In genomic region chr4:51843309-51844156, GRCh38 we compare ENCODE assay signal across 8 cellular contexts. TPM values are rescaled to one million over a fixed set of nuclear protein-coding genes. Genes with fewer than 3 reads are reported as not detected.
DNase-seq lines count a peak whose midpoint lies in the region; ATAC-seq and TF ChIP-seq lines count a peak whose summit lies in the region.

No MANE protein-coding gene starts in this region.

- peak overlapping the region; percentile 77 for H3K4me3 ChIP-seq in AG04449 (ENCODE audit: low read depth, low read length)
- peak overlapping the region; percentile 88 for H3K4me3 ChIP-seq in right cardiac atrium (ENCODE audit: low read length)
- H3K4me3 ChIP-seq in retinal pigment epithelial cell (ENCODE audit: low read length) = peak overlapping the region; percentile 79

- H3K27ac ChIP-seq in right cardiac atrium (ENCODE audit: low read length) = peak overlapping the region; percentile 94

- under 1% methylated on average over 62 of the region's 64 CpGs for WGBS in right cardiac atrium

- intact Hi-C loops in right cardiac atrium (cut with DNase I) = no loop called here

- ATAC-seq in GM18868 (IDR thresholded peaks at IDR 0.05; ENCODE audit: unreplicated experiment) (peak; percentile 26), HG03196 (IDR thresholded peaks at IDR 0.05; ENCODE audit: unreplicated experiment) (peak; percentile 20), right cardiac atrium (peak; percentile 73 to 74)

- in situ Hi-C loops in SK-MEL-5 (cut with HindIII; ENCODE audit: low pct_unique_long_range_greater_than_20kb, low sequenced_read_pairs) = no loop called here

- H3K27me3 ChIP-seq in right cardiac atrium (ENCODE audit: control insufficient read depth, insufficient read depth) = no peaks in the 10 kb centered on the region

- peaks cover 1% of the 10 kb centered on the region for H3K4me1 ChIP-seq in right cardiac atrium (ENCODE audit: control insufficient read depth, insufficient read depth, low read length)

- no peaks in the 10 kb centered on the region for H3K9me3 ChIP-seq in right cardiac atrium (ENCODE audit: control insufficient read depth, low read length)

- DNase-seq in AG04449 (ENCODE audit: low read depth, low spot score) (no peak), SK-MEL-5 (ENCODE audit: low read depth, low spot score) (peak; percentile 50), amniotic stem cell (lab: John Stamatoyannopoulos, UW) (peak; percentile 48), right cardiac atrium (peak; percentile 78 to 91 (median 88)), retinal pigment epithelial cell (ENCODE audit: low read depth) (no peak), retina (no peak)

- TF ChIP-seq CTCF in AG04449 (IDR thresholded peaks at IDR 0.05; ENCODE audit: insufficient read depth, low read length, missing control alignments) = no peak
- no peak for TF ChIP-seq CTCF in retinal pigment epithelial cell (conservative IDR thresholded peaks at IDR 0.05; ENCODE audit: low read depth, low read length)

- CTCF ChIA-PET in AG04449 (lab: Yijun Ruan, JAX) = interaction anchor here (1.2 to 1.6 kb wide), 3 partner anchors 15 to 186 kb away, joined by 3 to 5 read pairs (median 4); no protein-coding TSS in a partner anchor

- POLR2A ChIA-PET in AG04449 (lab: Yijun Ruan, JAX) = interaction anchor here (0.7 to 1.7 kb wide), 2 partner anchors 9 to 201 kb away, joined by 3 to 6 read pairs; no protein-coding TSS in a partner anchor

RNA-seq across cellular contexts. Expression of gene DCUN1D4, which starts 0.6 kb away (rescaled TPM):
- 29.6 and 33.8 TPM in 2 replicates for total RNA-seq in SK-MEL-5 (2014; rRNA removed; shearing (Covaris generic))
- polyA plus RNA-seq in SK-MEL-5 (2015; cell fraction: cytosol; rRNA removed) = 9.4 and 15.2 TPM in 2 replicates
- 190 and 235 TPM in 2 replicates for polyA plus RNA-seq in SK-MEL-5 (2015; cell fraction: nucleus; rRNA removed)
- 10 to 100 TPM; 53.7 to 60.6 (median 56.8) TPM for total RNA-seq in right cardiac atrium
- polyA plus RNA-seq in right cardiac atrium = 15.4 TPM

Comparison
In these comparisons a context has a peak if more than half of its experiments do, and no peak if none do; other contexts are left out.
1. DNase-seq: peak in SK-MEL-5 (single experiment), amniotic stem cell (single experiment) and right cardiac atrium (3 of 3); none in AG04449 (single experiment), retinal pigment epithelial cell (single experiment) and retina (single experiment).
2. ATAC-seq: peak in every context shown above with its lines; median percentile 74 in right cardiac atrium; 26 in GM18868; 20 in HG03196.
3. Peak in every context shown above with its lines, with median percentiles within 50 percentile points of each other: H3K4me3 ChIP-seq.